34 cellular contexts compared by ENCODE assay signal in the genomic region with DNA sequence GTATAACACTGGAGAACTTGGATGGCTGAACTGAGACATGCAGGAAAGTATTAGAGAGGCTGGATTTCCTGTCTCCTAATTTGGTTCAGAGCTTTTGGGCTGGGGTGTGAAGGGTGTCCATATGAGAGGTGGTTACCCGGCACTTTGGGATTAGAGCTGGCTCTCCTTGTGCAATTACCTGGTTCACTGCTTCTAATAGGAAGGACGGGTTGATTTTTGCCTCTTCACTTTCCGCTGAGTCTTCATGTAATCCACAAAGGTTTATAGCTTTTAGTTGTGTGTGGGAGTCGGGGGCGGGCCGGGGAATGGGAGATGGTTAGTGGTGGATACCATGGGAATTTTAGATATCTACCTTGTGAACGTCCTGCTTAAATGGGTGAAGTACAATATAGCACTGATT.
"Had no signal": no experiment of that assay in that cellular context is flagged by ENCODE, and none has a peak within 500 bp of the region (broad histone marks: within the 10 kb centered on the region; RNA-seq: fewer than 3 reads in every experiment).

No MANE protein-coding gene starts in this region.

- H3K4me3 ChIP-seq: MG63 had no signal

- H3K4me2 ChIP-seq: KMS-11 had no signal

- H3K9me3 ChIP-seq: MG63 had no signal

- H3K9ac ChIP-seq: KMS-11 had no signal

- H3K27me3 ChIP-seq: MG63 had no signal

- H3K36me3 ChIP-seq: MG63 had no signal

- DNase-seq: Karpas-422, Kasumi-1, MG63, MM.1S, MV-4-11, NCI-H1048, NCI-H1092, NCI-H1092 treated with DMSO at 0.1 percent for 48 hours, NCI-H1105, NCI-H1105 treated with DMSO at 0.1 percent for 48 hours, NCI-H1417, NCI-H1417 treated with DMSO at 0.1 percent for 48 hours, NCI-H1436, NCI-H1436 treated with DMSO at 0.1 percent for 48 hours, NCI-H146, NCI-H1694, NCI-H1694 treated with DMSO at 0.1 percent for 48 hours, NCI-H187, NCI-H187 treated with DMSO at 0.1 percent for 48 hours, NCI-H1930, NCI-H2029, NCI-H2029 treated with DMSO at 0.1 percent for 48 hours, NCI-H2081, NCI-H2081 treated with DMSO at 0.1 percent for 48 hours, NCI-H2171, NCI-H2171 treated with DMSO at 0.1 percent for 48 hours, NCI-H2227 treated with DMSO at 0.1 percent for 48 hours, NCI-H226, NCI-H345, NCI-H446, NCI-H446 treated with DMSO at 0.1 percent for 48 hours, NCI-H510A, NCI-H510A treated with DMSO at 0.1 percent for 48 hours had no signal

- H3K27ac ChIP-seq: KMS-11 had no signal
